Comparison of ENCODE assay signal across 1 cellular context in genomic region chr16:88831838-88832237, GRCh38.
TF ChIP-seq lines count a peak whose summit lies in the region.

No MANE protein-coding gene starts in this region.

TF ChIP-seq in A549, 52 proteins besides CTCF, POLR2A, EP300 and RAD21 (continued from another document):
- TF ChIP-seq ZC3H11A (IDR thresholded peaks at IDR 0.05), result no peak
- no peak for TF ChIP-seq MYC (IDR thresholded peaks at IDR 0.05; ENCODE audit: borderline replicate concordance, low read length)
- TF ChIP-seq HOXB13 (CRISPR knock-in tag; IDR thresholded peaks at IDR 0.05; ENCODE audit: low read depth), result no peak
